25 cellular contexts compared by ENCODE assay signal in genomic region chr1:147509786-147510360, GRCh38. TPM values are rescaled to one million over a fixed set of nuclear protein-coding genes. Genes with fewer than 3 reads are reported as not detected.
A peak's percentile ranks its signal among the peaks of the same experiment; 100 is the strongest.
DNase-seq lines count a peak whose midpoint lies in the region; ATAC-seq and TF ChIP-seq lines count a peak whose summit lies in the region.
"Had no signal": no experiment of that assay in that cellular context is flagged by ENCODE, and none has a peak within 500 bp of the region (broad histone marks: within the 10 kb centered on the region; RNA-seq: fewer than 3 reads in every experiment).

No MANE protein-coding gene starts in this region.

- WGBS in body of pancreas, 2 donors: 57% methylated on average over 4 of the region's 4 CpGs

- H3K36me3 ChIP-seq in breast epithelium: no peaks in the 10 kb centered on the region
- no peaks in the 10 kb centered on the region for H3K36me3 ChIP-seq in OCI-LY7 (ENCODE audit: insufficient read depth, low read length)
- H3K36me3 ChIP-seq in body of pancreas (replicated peaks in 1 of 2; ENCODE audit: insufficient read depth in 1 of 2, low read depth in 2 of 2): no peaks in the 10 kb centered on the region
- H3K36me3 ChIP-seq: stomach, tibial nerve, WERI-Rb-1 had no signal

- no peak overlapping the region for H2AFZ ChIP-seq in OCI-LY7 (ENCODE audit: low read length)

- DNase-seq in MCF 10A (ENCODE audit: unreplicated experiment) (peak; percentile 22), breast epithelium (ENCODE audit: low spot score in 2 of 2) (no peak), ecto neural progenitor cell (ENCODE audit: low spot score) (peak; percentile 52), islet precursor cell (peak; percentile 68), OCI-LY7 (ENCODE audit: low spot score) (no peak), SK-N-DZ (ENCODE audit: low spot score) (no peak), body of pancreas (no peak)
- DNase-seq: activated CD4-positive, alpha-beta T cell treated with anti-CD3 and anti-CD28 coated beads, Interleukin-2, amount 10 ng/mL, durations not matched to agents 7 days and 5 days; activated naive CD4-positive, alpha-beta T cell treated with anti-CD3 and anti-CD28 coated beads, Interleukin-2, amount 50 U/mL, for 16 hours; aorta; CD8-positive, alpha-beta T cell; GDM1; GOT3; naive thymus-derived CD4-positive, alpha-beta T cell; NCI-H1694; NCI-H524 treated with DMSO at 0.1 percent for 48 hours; stimulated activated CD4-positive, alpha-beta T cell treated with anti-CD3 and anti-CD28 coated beads, Interleukin-15, amount 100 ng/mL, for 24 hours; stomach; WERI-Rb-1 had no signal

- H3K27ac ChIP-seq in breast epithelium: no peak overlapping the region
- H3K27ac ChIP-seq in OCI-LY7 (ENCODE audit: low read depth, low read length, poor library complexity, severe bottlenecking): no peak overlapping the region
- H3K27ac ChIP-seq in body of pancreas: no peak overlapping the region
- H3K27ac ChIP-seq: KMS-11, RWPE1, stomach, tibial nerve, WERI-Rb-1 had no signal

- H3K9me3 ChIP-seq in breast epithelium (no peaks in the 10 kb centered on the region), OCI-LY7 (ENCODE audit: low read length) (no peaks in the 10 kb centered on the region), body of pancreas (no peaks in the 10 kb centered on the region)
- H3K9me3 ChIP-seq: stomach, tibial nerve had no signal

- H3K79me2 ChIP-seq in OCI-LY7 (ENCODE audit: insufficient read depth, low read depth, low read length): no peaks in the 10 kb centered on the region

- H3K4me3 ChIP-seq in breast epithelium (no peak overlapping the region), OCI-LY7 (ENCODE audit: low read depth, low read length, poor library complexity, severe bottlenecking) (no peak overlapping the region), body of pancreas (no peak overlapping the region)
- H3K4me3 ChIP-seq: stomach, tibial nerve had no signal

- H3K27ac Mint-ChIP-seq in MCF 10A (ENCODE audit: low read depth, unreplicated experiment): no peak overlapping the region
- H3K27ac Mint-ChIP-seq: activated CD4-positive, alpha-beta T cell treated with anti-CD3 and anti-CD28 coated beads, Interleukin-2, amount 10 ng/mL, durations not matched to agents 7 days and 5 days; CD8-positive, alpha-beta T cell; naive thymus-derived CD4-positive, alpha-beta T cell had no signal

- H3K9me2 ChIP-seq in OCI-LY7 (ENCODE audit: insufficient read depth, low read length): no peaks in the 10 kb centered on the region

- intact Hi-C loops in MCF 10A (cut with micrococcal nuclease): no loop called here
- intact Hi-C loops in breast epithelium (cut with DNase I; ENCODE audit: low total_unique reads): loop anchor here (10.0 kb wide), 1 partner anchor 115 kb away; no protein-coding TSS in a partner anchor
- intact Hi-C loops in OCI-LY7 (cut with micrococcal nuclease; ENCODE audit: unreplicated experiment): no loop called here
- intact Hi-C loops in body of pancreas (cut with DNase I): no loop called here

- TF ChIP-seq CTCF in MCF 10A (IDR thresholded peaks at IDR 0.05; ENCODE audit: unreplicated experiment): no peak
- no peak for TF ChIP-seq CTCF in breast epithelium (IDR thresholded peaks at IDR 0.05)
- no peak for TF ChIP-seq CTCF in OCI-LY7 (conservative IDR thresholded peaks at IDR 0.05; ENCODE audit: low read length)
- TF ChIP-seq CTCF in body of pancreas (IDR thresholded peaks at IDR 0.05): no peak

- POLR2A ChIA-PET in MCF 10A (lab: Yijun Ruan, JAX) (interaction anchor here (0.9 kb wide), 1 partner anchor 90 kb away, joined by 3 read pairs; no protein-coding TSS in a partner anchor), OCI-LY7 (lab: Charles Lee) (no interaction called here)

- TF ChIP-seq POLR2A in breast epithelium (IDR thresholded peaks at IDR 0.05) (no peak), body of pancreas (IDR thresholded peaks at IDR 0.05) (no peak)

- no peaks in the 10 kb centered on the region for H3K9me3 Mint-ChIP-seq in MCF 10A (ENCODE audit: unreplicated experiment)
- H3K9me3 Mint-ChIP-seq: activated CD4-positive, alpha-beta T cell treated with anti-CD3 and anti-CD28 coated beads, Interleukin-2, amount 10 ng/mL, durations not matched to agents 7 days and 5 days; CD8-positive, alpha-beta T cell; central memory CD8-positive, alpha-beta T cell; naive thymus-derived CD4-positive, alpha-beta T cell had no signal

- no peak overlapping the region for H3K4me2 ChIP-seq in OCI-LY7 (ENCODE audit: low read length)
- H3K4me2 ChIP-seq: KMS-11 had no signal

- H3K4me1 ChIP-seq in breast epithelium: no peaks in the 10 kb centered on the region
- no peaks in the 10 kb centered on the region for H3K4me1 ChIP-seq in OCI-LY7 (ENCODE audit: insufficient read depth, low read length, poor library complexity, severe bottlenecking)
- no peaks in the 10 kb centered on the region for H3K4me1 ChIP-seq in body of pancreas

- H3K27me3 ChIP-seq in breast epithelium: no peaks in the 10 kb centered on the region
- no peaks in the 10 kb centered on the region for H3K27me3 ChIP-seq in body of pancreas
- H3K27me3 ChIP-seq: stomach, tibial nerve had no signal

- no peaks in the 10 kb centered on the region for H3K4me1 Mint-ChIP-seq in MCF 10A (ENCODE audit: insufficient read depth, unreplicated experiment)
- H3K4me1 Mint-ChIP-seq: activated CD4-positive, alpha-beta T cell treated with anti-CD3 and anti-CD28 coated beads, Interleukin-2, amount 10 ng/mL, durations not matched to agents 7 days and 5 days; central memory CD8-positive, alpha-beta T cell; naive thymus-derived CD4-positive, alpha-beta T cell had no signal

- H4K20me1 ChIP-seq in OCI-LY7 (ENCODE audit: insufficient read depth, low read length): no peaks in the 10 kb centered on the region

- no peaks in the 10 kb centered on the region for H3K36me3 Mint-ChIP-seq in MCF 10A (ENCODE audit: insufficient read depth, unreplicated experiment)
- H3K36me3 Mint-ChIP-seq: CD8-positive, alpha-beta T cell; naive thymus-derived CD4-positive, alpha-beta T cell had no signal

- CTCF ChIA-PET in MCF 10A (lab: Yijun Ruan, JAX): interaction anchor here (1.8 kb wide), 1 partner anchor 13 kb away, joined by 6 read pairs; no protein-coding TSS in a partner anchor
- CTCF ChIA-PET in OCI-LY7 (lab: Charles Lee; ENCODE audit: unreplicated experiment): no interaction called here

- no peak overlapping the region for H3K4me3 Mint-ChIP-seq in MCF 10A (ENCODE audit: unreplicated experiment)
- H3K4me3 Mint-ChIP-seq: activated CD4-positive, alpha-beta T cell treated with anti-CD3 and anti-CD28 coated beads, Interleukin-2, amount 10 ng/mL, durations not matched to agents 7 days and 5 days; CD8-positive, alpha-beta T cell; central memory CD8-positive, alpha-beta T cell; naive thymus-derived CD4-positive, alpha-beta T cell had no signal

- no TSS peak for BruUV-seq in MCF 10A (replicated peaks; lab: Mats Ljungman, UMichigan)
- no TSS peak for BruUV-seq in OCI-LY7 (replicated peaks; lab: Mats Ljungman, UMichigan)

- ATAC-seq in HG03135 (IDR thresholded peaks at IDR 0.05; ENCODE audit: unreplicated experiment) (no peak), body of pancreas (no peak)
- ATAC-seq: CD8-positive, alpha-beta T cell; naive thymus-derived CD4-positive, alpha-beta T cell; sciatic nerve had no signal

- no peaks in the 10 kb centered on the region for H3K27me3 Mint-ChIP-seq in MCF 10A (ENCODE audit: insufficient read depth, unreplicated experiment)

RNA-seq across cellular contexts. Expression of gene BCL9, which starts 31.4 kb away (rescaled TPM):
- total RNA-seq in MCF 10A (2022) (6.6 and 8.1 TPM in 2 replicates), breast epithelium (10 to 100 TPM; 10.7 to 13.8 (median 12.5) TPM), OCI-LY7 (2022) (13.4 and 15.8 TPM in 2 replicates), body of pancreas (1 to 10 TPM; 5.9 to 8.0 TPM)
- 4.7 and 5.7 TPM in 2 replicates for total RNA-seq in OCI-LY7 (2014; rRNA removed; shearing (Covaris generic))
- polyA plus RNA-seq in SK-N-DZ (2014; cell fraction: cytosol; rRNA removed): 10.5 and 10.8 TPM in 2 replicates
- polyA plus RNA-seq in SK-N-DZ (2014; cell fraction: nucleus; rRNA removed): 6.8 and 16.2 TPM in 2 replicates

Comparison
In these comparisons a context has a peak if more than half of its experiments do, and no peak if none do; other contexts are left out.
1. DNase-seq: peak in MCF 10A (single experiment), ecto neural progenitor cell (single experiment) and islet precursor cell (single experiment); none in breast epithelium (0 of 2), OCI-LY7 (single experiment), SK-N-DZ (single experiment) and body of pancreas (0 of 4).